Comparison of ENCODE assay signal across 18 cellular contexts in genomic region chr7:139661043-139661440, GRCh38.
DNase-seq lines count a peak whose midpoint lies in the region; ATAC-seq and TF ChIP-seq lines count a peak whose summit lies in the region.
"Had no signal": no experiment of that assay in that cellular context is flagged by ENCODE, and none has a peak within 500 bp of the region (broad histone marks: within the 10 kb centered on the region; RNA-seq: fewer than 3 reads in every experiment).

No MANE protein-coding gene starts in this region.

- intact Hi-C loops in IMR-90 (cut with micrococcal nuclease), result no loop called here
- intact Hi-C loops in prostate gland (cut with DNase I), result no loop called here
- intact Hi-C loops in sciatic nerve (cut with DNase I), result no loop called here

- no peak overlapping the region for H3K56ac ChIP-seq in IMR-90 (ENCODE audit: extremely low read depth, insufficient read depth, low read length)

- H2AFZ ChIP-seq in IMR-90 (replicated peaks; ENCODE audit: low read length, poor library complexity), result no peak overlapping the region

- H3K9me3 ChIP-seq in IMR-90 (ENCODE audit: control insufficient read depth, insufficient read depth, low read length) (no peaks in the 10 kb centered on the region), prostate gland (no peaks in the 10 kb centered on the region)
- H3K9me3 ChIP-seq: MG63 had no signal

- POLR2A ChIA-PET in IMR-90 (lab: Charles Lee; ENCODE audit: unreplicated experiment), result no interaction called here
- POLR2A ChIA-PET in WTC11 (lab: Charles Lee), result interaction anchor here (0.8 kb wide), 1 partner anchor 345 kb away, joined by 3 read pairs; no protein-coding TSS in a partner anchor
- POLR2A ChIA-PET in activated CD4-positive, alpha-beta memory T cell treated with anti-CD3 and anti-CD28 coated beads, Interleukin-2, amount 10 ng/mL, durations not matched to agents 7 days and 5 days (lab: Charles Lee), result no interaction called here

- peaks cover 36% of the 10 kb centered on the region for H3K4me1 Mint-ChIP-seq in WTC11
- H3K4me1 Mint-ChIP-seq in activated CD4-positive, alpha-beta memory T cell treated with anti-CD3 and anti-CD28 coated beads, Interleukin-2, amount 10 ng/mL, durations not matched to agents 7 days and 5 days, result peaks cover 21% of the 10 kb centered on the region

- dilution Hi-C loops in IMR-90 (cut with HindIII; ENCODE audit: low sequenced_read_pairs, unreplicated experiment), result no loop called here

- H3K14ac ChIP-seq in IMR-90 (replicated peaks; ENCODE audit: low read depth, low read length), result no peak overlapping the region

- TF ChIP-seq CTCF in IMR-90 (conservative IDR thresholded peaks at IDR 0.05; ENCODE audit: low read depth, low read length), result no peak
- no peak for TF ChIP-seq CTCF in WTC11 (IDR thresholded peaks at IDR 0.05)
- TF ChIP-seq CTCF in prostate gland (IDR thresholded peaks at IDR 0.05), result no peak

- no TSS peak for BruUV-seq in IMR-90 (replicated peaks; lab: Mats Ljungman, UMichigan)

- H3K18ac ChIP-seq in IMR-90 (ENCODE audit: low read depth, low read length), result no peak overlapping the region

- peaks cover 41% of the 10 kb centered on the region for H3K9me1 ChIP-seq in IMR-90 (ENCODE audit: insufficient read depth, low read length)

- H3K27ac ChIP-seq in IMR-90 (ENCODE audit: insufficient read depth, low read length) (no peak overlapping the region), layer of hippocampus (ENCODE audit: low read depth, low read length) (peak overlapping the region; percentile 66), prostate gland (peak overlapping the region; percentile 54 to 75)

- no peak overlapping the region for H2AK5ac ChIP-seq in IMR-90 (ENCODE audit: low read depth, low read length)

- H3K4me3 Mint-ChIP-seq in WTC11, result no peak overlapping the region
- H3K4me3 Mint-ChIP-seq in activated CD4-positive, alpha-beta memory T cell treated with anti-CD3 and anti-CD28 coated beads, Interleukin-2, amount 10 ng/mL, durations not matched to agents 7 days and 5 days, result no peak overlapping the region
- H3K4me3 Mint-ChIP-seq: activated naive CD8-positive, alpha-beta T cell treated with anti-CD3 and anti-CD28 coated beads, Interleukin-2, amount 10 ng/mL, durations not matched to agents 7 days and 5 days; central memory CD8-positive, alpha-beta T cell; naive thymus-derived CD8-positive, alpha-beta T cell had no signal

- H3K27me3 ChIP-seq in IMR-90 (ENCODE audit: control insufficient read depth, insufficient read depth, low read length) (no peaks in the 10 kb centered on the region), layer of hippocampus (ENCODE audit: control insufficient read depth, insufficient read depth, low read length) (no peaks in the 10 kb centered on the region), prostate gland (replicated peaks; ENCODE audit: insufficient read depth) (no peaks in the 10 kb centered on the region)
- H3K27me3 ChIP-seq: MG63 had no signal

- DNase-seq in IMR-90 (no peak), WTC11 (ENCODE audit: low spot score) (no peak), prostate gland (ENCODE audit: low spot score) (no peak), sciatic nerve (ENCODE audit: low spot score) (no peak), NOMO-1 treated with DMSO at 0.1 percent for 48 hours (lab: John Stamatoyannopoulos, UW; ENCODE audit: unreplicated experiment) (no peak)
- DNase-seq in activated CD4-positive, alpha-beta memory T cell treated with anti-CD3 and anti-CD28 coated beads, Interleukin-2, amount 10 ng/mL, durations not matched to agents 7 days and 5 days, result no peak
- DNase-seq: activated CD4-positive, alpha-beta T cell treated with anti-CD3 and anti-CD28 coated beads for 4 hours; activated naive CD8-positive, alpha-beta T cell treated with anti-CD3 and anti-CD28 coated beads, Interleukin-2, amount 10 ng/mL, durations not matched to agents 7 days and 5 days; activated T-cell treated with anti-CD3 and anti-CD28 coated beads for 4 hours; MG63; naive thymus-derived CD8-positive, alpha-beta T cell; NCI-H2081 treated with DMSO at 0.1 percent for 48 hours; SIG-M5; stimulated activated CD4-positive, alpha-beta T cell treated with anti-CD3 and anti-CD28 coated beads, Interleukin-4, amount 100 ng/mL, for 1 hour; T1000 had no signal

- CTCF ChIA-PET in IMR-90 (lab: Yijun Ruan, JAX) (interaction anchor here (1.1 kb wide), 1 partner anchor 42 kb away, joined by 3 read pairs; no protein-coding TSS in a partner anchor), WTC11 (lab: Charles Lee) (interaction anchor here (1.4 to 3.2 kb wide), 2 partner anchors 12 to 15 kb away, joined by 4 to 15 read pairs; no protein-coding TSS in a partner anchor)
- CTCF ChIA-PET in activated CD4-positive, alpha-beta memory T cell treated with anti-CD3 and anti-CD28 coated beads, Interleukin-2, amount 10 ng/mL, durations not matched to agents 7 days and 5 days (lab: Charles Lee), result interaction anchor here (2.5 to 2.6 kb wide), 2 partner anchors 15 to 59 kb away, joined by 7 to 12 read pairs; no protein-coding TSS in a partner anchor

- H3K4me3 ChIP-seq in IMR-90 (ENCODE audit: insufficient read depth, low read depth, low read length) (no peak overlapping the region), prostate gland (no peak overlapping the region)
- H3K4me3 ChIP-seq: MG63 had no signal

- peaks cover 12% of the 10 kb centered on the region for H3K4me1 ChIP-seq in IMR-90 (ENCODE audit: control insufficient read depth, insufficient read depth, low read length)
- peaks cover 19% of the 10 kb centered on the region for H3K4me1 ChIP-seq in prostate gland (replicated peaks)

- no peaks in the 10 kb centered on the region for H3K9me3 Mint-ChIP-seq in WTC11
- no peaks in the 10 kb centered on the region for H3K9me3 Mint-ChIP-seq in activated CD4-positive, alpha-beta memory T cell treated with anti-CD3 and anti-CD28 coated beads, Interleukin-2, amount 10 ng/mL, durations not matched to agents 7 days and 5 days
- H3K9me3 Mint-ChIP-seq: activated naive CD8-positive, alpha-beta T cell treated with anti-CD3 and anti-CD28 coated beads, Interleukin-2, amount 10 ng/mL, durations not matched to agents 7 days and 5 days; central memory CD8-positive, alpha-beta T cell; naive thymus-derived CD8-positive, alpha-beta T cell had no signal

- in situ Hi-C loops in IMR-90 (cut with MboI; ENCODE audit: low sequenced_read_pairs), result no loop called here

- H3K27me3 Mint-ChIP-seq in WTC11 (ENCODE audit: low read depth), result no peaks in the 10 kb centered on the region
- no peaks in the 10 kb centered on the region for H3K27me3 Mint-ChIP-seq in activated CD4-positive, alpha-beta memory T cell treated with anti-CD3 and anti-CD28 coated beads, Interleukin-2, amount 10 ng/mL, durations not matched to agents 7 days and 5 days
- H3K27me3 Mint-ChIP-seq: activated naive CD8-positive, alpha-beta T cell treated with anti-CD3 and anti-CD28 coated beads, Interleukin-2, amount 10 ng/mL, durations not matched to agents 7 days and 5 days; central memory CD8-positive, alpha-beta T cell; naive thymus-derived CD8-positive, alpha-beta T cell had no signal

- H3K23ac ChIP-seq in IMR-90 (ENCODE audit: low read depth, low read length), result 0 out of 2 replicates have a peak overlapping the region, but pooled peaks have one; percentile 31

- H3K4me2 ChIP-seq in IMR-90 (ENCODE audit: low read depth, low read length), result no peak overlapping the region

- no peak overlapping the region for H2BK20ac ChIP-seq in IMR-90 (ENCODE audit: low read depth, low read length)

- no peak overlapping the region for H3K4ac ChIP-seq in IMR-90 (ENCODE audit: low read depth, low read length)

- WGBS in IMR-90 (ENCODE audit: extremely low coverage in 2 of 2, insufficient read length in 1 of 2), 2 experiments, result no CpG with 5 or more reads among the region's 2 CpGs
- WGBS in prostate gland, result 36% methylated on average over 2 of the region's 2 CpGs

- peak overlapping the region; percentile 15; the same call in 1 of the 2 replicates for H3K27ac Mint-ChIP-seq in WTC11
- H3K27ac Mint-ChIP-seq in activated CD4-positive, alpha-beta memory T cell treated with anti-CD3 and anti-CD28 coated beads, Interleukin-2, amount 10 ng/mL, durations not matched to agents 7 days and 5 days, result no peak overlapping the region
- H3K27ac Mint-ChIP-seq: activated naive CD8-positive, alpha-beta T cell treated with anti-CD3 and anti-CD28 coated beads, Interleukin-2, amount 10 ng/mL, durations not matched to agents 7 days and 5 days had no signal

- peaks cover 98% of the 10 kb centered on the region; the same call in 1 of the 2 replicates for H4K20me1 ChIP-seq in IMR-90 (ENCODE audit: insufficient read depth, low read length)

- no peak overlapping the region for H2AK9ac ChIP-seq in IMR-90 (replicated peaks; ENCODE audit: low read depth, low read length, poor library complexity)

- H2BK15ac ChIP-seq in IMR-90 (ENCODE audit: low read depth, low read length), result no peak overlapping the region

- H3K79me1 ChIP-seq in IMR-90 (ENCODE audit: low read depth in 1 of 2, low read length in 2 of 2), result peaks cover 65 to 99% of the 10 kb centered on the region in 2 experiments

- no peak for TF ChIP-seq RAD21 in IMR-90 (IDR thresholded peaks at IDR 0.05; ENCODE audit: low read length)

- no peaks in the 10 kb centered on the region for H3K36me3 Mint-ChIP-seq in WTC11
- H3K36me3 Mint-ChIP-seq in activated CD4-positive, alpha-beta memory T cell treated with anti-CD3 and anti-CD28 coated beads, Interleukin-2, amount 10 ng/mL, durations not matched to agents 7 days and 5 days (ENCODE audit: low read depth), result peaks cover 12% of the 10 kb centered on the region

- no peak overlapping the region for H2BK120ac ChIP-seq in IMR-90 (ENCODE audit: low read depth, low read length)

- H3K36me3 ChIP-seq in IMR-90 (ENCODE audit: control insufficient read depth, insufficient read depth, low read length), result peaks cover 20% of the 10 kb centered on the region; the same call in 1 of the 2 replicates
- H3K36me3 ChIP-seq in prostate gland, result no peaks in the 10 kb centered on the region
- H3K36me3 ChIP-seq: MG63 had no signal

- ATAC-seq in IMR-90 (ENCODE audit: low read depth) (no peak), WTC11 (no peak), sciatic nerve (no peak), GM18502 (IDR thresholded peaks at IDR 0.05; ENCODE audit: poor library complexity, unreplicated experiment) (no peak)
- ATAC-seq: naive thymus-derived CD8-positive, alpha-beta T cell had no signal

- no peak overlapping the region for H3K9ac ChIP-seq in IMR-90 (ENCODE audit: low read depth, low read length)

- H4K91ac ChIP-seq in IMR-90 (ENCODE audit: insufficient read depth, low read depth, low read length), result no peak overlapping the region

- H2BK5ac ChIP-seq in IMR-90 (ENCODE audit: low read depth, low read length, poor library complexity, severe bottlenecking), result no peak overlapping the region

- no peak overlapping the region for H4K5ac ChIP-seq in IMR-90 (ENCODE audit: low read depth, low read length)

- H4K8ac ChIP-seq in IMR-90 (ENCODE audit: low read depth in 2 of 2, low read length in 2 of 2), result no peak overlapping the region

- TF ChIP-seq POLR2A in IMR-90 (IDR thresholded peaks at IDR 0.05; ENCODE audit: low read depth, low read length) (no peak), prostate gland (IDR thresholded peaks at IDR 0.05) (no peak)

TF ChIP-seq in IMR-90, 13 proteins besides CTCF, POLR2A, EP300 and RAD21 (continues in another document):
- TF ChIP-seq RCOR1 (IDR thresholded peaks at IDR 0.05; ENCODE audit: insufficient replicate concordance, low read length), result no peak
